ENCODE assay signal across 19 cellular contexts in genomic region chr6:85417336-85417735, GRCh38. TPM values are rescaled to one million over a fixed set of nuclear protein-coding genes. Genes with fewer than 3 reads are reported as not detected.
DNase-seq lines count a peak whose midpoint lies in the region; ATAC-seq and TF ChIP-seq lines count a peak whose summit lies in the region.
"Had no signal": no experiment of that assay in that cellular context is flagged by ENCODE, and none has a peak within 500 bp of the region (broad histone marks: within the 10 kb centered on the region; RNA-seq: fewer than 3 reads in every experiment).

No MANE protein-coding gene starts in this region.

- H3K9me3 ChIP-seq in endodermal cell (ENCODE audit: control insufficient read depth, low read length), result no peaks in the 10 kb centered on the region
- no peaks in the 10 kb centered on the region for H3K9me3 ChIP-seq in CD4-positive, alpha-beta T cell (ENCODE audit: control insufficient read depth, low read length)
- no peaks in the 10 kb centered on the region for H3K9me3 ChIP-seq in thyroid gland
- H3K9me3 ChIP-seq: BE2C, Caco-2, SJSA1 had no signal

- no peak overlapping the region for H3K9ac ChIP-seq in endodermal cell (ENCODE audit: extremely low read depth, low read length, poor library complexity, severe bottlenecking)

- CTCF ChIA-PET in CD4-positive, alpha-beta T cell (lab: Charles Lee), result interaction anchor here (0.5 kb wide), 1 partner anchor 647 kb away, joined by 3 read pairs; no protein-coding TSS in a partner anchor

- H3K4me3 ChIP-seq in endodermal cell (ENCODE audit: low read length) (no peak overlapping the region), thyroid gland (replicated peaks in 1 of 3) (no peak overlapping the region)
- H3K4me3 ChIP-seq: GM12878, K562, SJSA1 had no signal

- peak; percentile 61 for ATAC-seq in activated T-helper 17 cell treated with anti-CD3 and anti-CD28 coated beads, Interleukin-2, amount 50 U/mL, for 72 hours (replicated peaks)
- no peak for ATAC-seq in natural killer cell treated with Interleukin-12 subunit alpha and Interleukin-12 subunit beta and Interleukin-15 and Interleukin-18, amount 100 ng/mL, for 72 hours
- ATAC-seq in CD4-positive, alpha-beta T cell (ENCODE audit: poor library complexity), result no peak
- ATAC-seq: GM12878, K562, PC-3 had no signal

- no peaks in the 10 kb centered on the region for H3K36me3 ChIP-seq in endodermal cell (ENCODE audit: control insufficient read depth, insufficient read depth, low read length)
- H3K36me3 ChIP-seq in thyroid gland, result no peaks in the 10 kb centered on the region
- H3K36me3 ChIP-seq: BE2C, SJSA1 had no signal

- H3K27me3 ChIP-seq in endodermal cell (ENCODE audit: control insufficient read depth, insufficient read depth, low read length, poor library complexity, severe bottlenecking) (no peaks in the 10 kb centered on the region), thyroid gland (no peaks in the 10 kb centered on the region)
- peaks cover 3% of the 10 kb centered on the region for H3K27me3 ChIP-seq in CD4-positive, alpha-beta T cell (ENCODE audit: control insufficient read depth, insufficient read depth, low read length)
- H3K27me3 ChIP-seq: BE2C, SJSA1 had no signal

- no peak overlapping the region for H3K27ac Mint-ChIP-seq in activated T-helper 17 cell treated with anti-CD3 and anti-CD28 coated beads, Interleukin-2, amount 50 U/mL, for 72 hours
- H3K27ac Mint-ChIP-seq in natural killer cell treated with Interleukin-12 subunit alpha and Interleukin-12 subunit beta and Interleukin-15 and Interleukin-18, amount 100 ng/mL, for 72 hours, result no peak overlapping the region
- no peak overlapping the region for H3K27ac Mint-ChIP-seq in endodermal cell
- H3K27ac Mint-ChIP-seq in CD4-positive, alpha-beta T cell, result no peak overlapping the region
- H3K27ac Mint-ChIP-seq: CD4-positive, CD25-positive, alpha-beta regulatory T cell had no signal

- peak; percentile 49 for DNase-seq in EH (ENCODE audit: low read depth)
- DNase-seq in HT1080 (ENCODE audit: low read depth), result peak; percentile 48
- DNase-seq in foreskin melanocyte, result peak; percentile 43
- DNase-seq in natural killer cell treated with Interleukin-12 subunit alpha and Interleukin-12 subunit beta and Interleukin-15 and Interleukin-18, amount 100 ng/mL, for 72 hours (ENCODE audit: low spot score), result no peak
- no peak for DNase-seq in endodermal cell
- DNase-seq in CD4-positive, alpha-beta T cell, result no peak
- no peak for DNase-seq in thyroid gland
- DNase-seq: BE2C; Caco-2; CD4-positive, CD25-positive, alpha-beta regulatory T cell; NCI-H1105 treated with DMSO at 0.1 percent for 48 hours; NCI-H187; NCI-H345; NCI-H524 treated with DMSO at 0.1 percent for 48 hours had no signal

- intact Hi-C loops in CD4-positive, alpha-beta T cell (cut with DNase I, micrococcal nuclease), result no loop called here
- intact Hi-C loops in thyroid gland (cut with DNase I), result no loop called here

- H3K27me3 Mint-ChIP-seq in activated T-helper 17 cell treated with anti-CD3 and anti-CD28 coated beads, Interleukin-2, amount 50 U/mL, for 72 hours, result peaks cover 25% of the 10 kb centered on the region
- H3K27me3 Mint-ChIP-seq in natural killer cell treated with Interleukin-12 subunit alpha and Interleukin-12 subunit beta and Interleukin-15 and Interleukin-18, amount 100 ng/mL, for 72 hours, result peaks cover 22 to 47% of the 10 kb centered on the region in 2 donors
- H3K27me3 Mint-ChIP-seq in endodermal cell (ENCODE audit: insufficient read depth), result no peaks in the 10 kb centered on the region
- H3K27me3 Mint-ChIP-seq in CD4-positive, alpha-beta T cell, result no peaks in the 10 kb centered on the region

- H3K36me3 Mint-ChIP-seq in activated T-helper 17 cell treated with anti-CD3 and anti-CD28 coated beads, Interleukin-2, amount 50 U/mL, for 72 hours (ENCODE audit: low read depth), result no peaks in the 10 kb centered on the region
- no peaks in the 10 kb centered on the region for H3K36me3 Mint-ChIP-seq in natural killer cell treated with Interleukin-12 subunit alpha and Interleukin-12 subunit beta and Interleukin-15 and Interleukin-18, amount 100 ng/mL, for 72 hours
- H3K36me3 Mint-ChIP-seq in endodermal cell (ENCODE audit: low read depth), result no peaks in the 10 kb centered on the region
- no peaks in the 10 kb centered on the region for H3K36me3 Mint-ChIP-seq in CD4-positive, alpha-beta T cell (ENCODE audit: low read depth)
- H3K36me3 Mint-ChIP-seq: CD4-positive, CD25-positive, alpha-beta regulatory T cell had no signal

- peaks cover 5% of the 10 kb centered on the region for H3K4me1 Mint-ChIP-seq in activated T-helper 17 cell treated with anti-CD3 and anti-CD28 coated beads, Interleukin-2, amount 50 U/mL, for 72 hours
- peaks cover 0 to 5% of the 10 kb centered on the region in 2 donors for H3K4me1 Mint-ChIP-seq in natural killer cell treated with Interleukin-12 subunit alpha and Interleukin-12 subunit beta and Interleukin-15 and Interleukin-18, amount 100 ng/mL, for 72 hours (ENCODE audit: low read depth in 2 of 2)
- no peaks in the 10 kb centered on the region for H3K4me1 Mint-ChIP-seq in endodermal cell
- no peaks in the 10 kb centered on the region for H3K4me1 Mint-ChIP-seq in CD4-positive, alpha-beta T cell (ENCODE audit: low read depth)

- no peak for TF ChIP-seq POLR2A in thyroid gland (IDR thresholded peaks at IDR 0.05)

- no peaks in the 10 kb centered on the region for H3K9me3 Mint-ChIP-seq in activated T-helper 17 cell treated with anti-CD3 and anti-CD28 coated beads, Interleukin-2, amount 50 U/mL, for 72 hours
- H3K9me3 Mint-ChIP-seq in natural killer cell treated with Interleukin-12 subunit alpha and Interleukin-12 subunit beta and Interleukin-15 and Interleukin-18, amount 100 ng/mL, for 72 hours, result no peaks in the 10 kb centered on the region
- H3K9me3 Mint-ChIP-seq in endodermal cell, result no peaks in the 10 kb centered on the region
- no peaks in the 10 kb centered on the region for H3K9me3 Mint-ChIP-seq in CD4-positive, alpha-beta T cell

- H3K27ac ChIP-seq in endodermal cell (ENCODE audit: low read depth, low read length) (no peak overlapping the region), thyroid gland (no peak overlapping the region)
- H3K27ac ChIP-seq in CD4-positive, alpha-beta T cell (ENCODE audit: low read depth, low read length), result no peak overlapping the region
- H3K27ac ChIP-seq: SJSA1 had no signal

- POLR2A ChIA-PET in CD4-positive, alpha-beta T cell (lab: Charles Lee), result no interaction called here

- TF ChIP-seq CTCF in endodermal cell (conservative IDR thresholded peaks at IDR 0.05) (no peak), thyroid gland (IDR thresholded peaks at IDR 0.05) (no peak)
- no peak for TF ChIP-seq CTCF in CD4-positive, alpha-beta T cell (IDR thresholded peaks at IDR 0.05)

- H3K4me1 ChIP-seq in endodermal cell (ENCODE audit: control insufficient read depth, insufficient read depth, low read length) (no peaks in the 10 kb centered on the region), thyroid gland (no peaks in the 10 kb centered on the region)
- H3K4me1 ChIP-seq: Caco-2 had no signal

- H3K4me3 Mint-ChIP-seq in activated T-helper 17 cell treated with anti-CD3 and anti-CD28 coated beads, Interleukin-2, amount 50 U/mL, for 72 hours, result no peak overlapping the region
- no peak overlapping the region for H3K4me3 Mint-ChIP-seq in natural killer cell treated with Interleukin-12 subunit alpha and Interleukin-12 subunit beta and Interleukin-15 and Interleukin-18, amount 100 ng/mL, for 72 hours
- H3K4me3 Mint-ChIP-seq in endodermal cell, result no peak overlapping the region
- H3K4me3 Mint-ChIP-seq in CD4-positive, alpha-beta T cell, result no peak overlapping the region
- H3K4me3 Mint-ChIP-seq: CD4-positive, CD25-positive, alpha-beta regulatory T cell had no signal

RNA-seq across cellular contexts. Expression of gene NT5E, which starts 32.5 kb away (rescaled TPM):
- total RNA-seq in HT1080 (2014; rRNA removed; shearing (Covaris generic)), result 0.47 and 1.3 TPM in 2 replicates
- polyA plus RNA-seq in HT1080 (2015; cell fraction: cytosol; rRNA removed), result 0.26 and 0.29 TPM in 2 replicates
- polyA plus RNA-seq in HT1080 (2015; cell fraction: nucleus; rRNA removed), result 0.99 and 1.3 TPM in 2 replicates
- 10 to 100 TPM in 1 of 2 donors, 1 to 10 TPM in 1; 1.2 to 10.5 TPM for total RNA-seq in activated T-helper 17 cell treated with anti-CD3 and anti-CD28 coated beads, Interleukin-2, amount 50 U/mL, for 72 hours
- total RNA-seq in natural killer cell treated with Interleukin-12 subunit alpha and Interleukin-12 subunit beta and Interleukin-15 and Interleukin-18, amount 100 ng/mL, for 72 hours, result under 1 TPM in 1 of 2 donors, not detected in 1; 0.56 TPM
- total RNA-seq in endodermal cell (under 1 TPM; 0.33 to 0.75 TPM), thyroid gland (100 to 1,000 TPM in 3 of 4 donors, 10 to 100 TPM in 1; 89.6 to 174 (median 122) TPM)
- polyA plus RNA-seq in endodermal cell (2013, experiment 1 of 2), result 0.71 TPM
- polyA plus RNA-seq in endodermal cell (2013, experiment 2 of 2), result 1.6 TPM
- 1 to 10 TPM; 2.7 to 3.3 TPM for total RNA-seq in CD4-positive, alpha-beta T cell

Comparison
In these comparisons a context has a peak if more than half of its experiments do, and no peak if none do; other contexts are left out.
1. DNase-seq: peak in EH (single experiment), HT1080 (single experiment) and foreskin melanocyte (single experiment); none in natural killer cell treated with Interleukin-12 subunit alpha and Interleukin-12 subunit beta and Interleukin-15 and Interleukin-18, amount 100 ng/mL, for 72 hours (single experiment), endodermal cell (single experiment), CD4-positive, alpha-beta T cell (0 of 10) and thyroid gland (0 of 2).
2. RNA of gene NT5E, which starts 32.5 kb away (total RNA-seq): 89.6 to 174 TPM in thyroid gland; 1.2 to 10.5 TPM in activated T-helper 17 cell treated with anti-CD3 and anti-CD28 coated beads, Interleukin-2, amount 50 U/mL, for 72 hours, 2.7 to 3.3 TPM in CD4-positive, alpha-beta T cell, 0.33 to 0.75 TPM in endodermal cell, 0.56 TPM in natural killer cell treated with Interleukin-12 subunit alpha and Interleukin-12 subunit beta and Interleukin-15 and Interleukin-18, amount 100 ng/mL, for 72 hours and 0.47 to 1.3 TPM in HT1080; every median in the first group is over 4 times any median in the second.